ENCODE assay signal across 1 cellular context in the genomic region with DNA sequence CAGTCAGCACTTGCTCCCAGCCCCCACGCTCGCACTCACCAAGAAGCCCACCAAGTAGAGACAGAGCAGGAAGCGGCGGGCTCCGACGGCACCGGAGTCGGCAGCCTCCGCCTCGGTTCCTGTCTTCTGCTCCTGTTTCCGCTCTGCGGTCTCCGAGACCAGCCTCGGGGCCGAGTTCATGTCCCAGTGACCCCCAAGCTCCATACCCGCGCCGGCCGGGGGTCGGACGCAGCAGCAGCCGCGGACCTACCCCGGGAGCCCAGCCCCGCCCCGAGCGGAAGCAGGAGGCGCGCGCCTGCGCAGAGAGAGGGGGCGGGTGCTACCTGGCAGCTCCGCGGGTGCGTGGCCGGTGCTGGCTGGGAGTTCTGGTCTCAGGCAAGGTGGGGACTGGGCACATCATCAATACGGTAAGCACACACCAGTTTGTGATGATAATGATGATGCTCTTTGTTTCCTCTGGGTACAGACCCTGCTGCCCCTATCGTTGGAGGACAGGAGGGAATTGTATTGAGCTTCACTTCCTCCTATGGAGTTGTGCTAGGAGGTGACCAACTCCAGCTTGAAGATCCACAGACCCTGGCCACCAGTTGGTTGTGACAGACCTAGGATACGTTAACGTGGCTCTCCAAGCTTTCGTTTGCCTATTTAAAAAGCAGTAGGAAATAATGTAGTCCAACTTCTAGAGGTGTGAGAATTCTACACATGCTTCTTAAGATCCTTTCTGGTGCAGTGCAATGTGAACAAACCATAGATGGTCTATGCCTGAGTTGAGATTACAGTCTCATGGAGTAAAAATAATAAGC.
TF ChIP-seq lines count a peak whose summit lies in the region.

No MANE protein-coding gene starts in this region.

TF ChIP-seq in HepG2, 621 proteins besides CTCF, POLR2A, EP300 and RAD21 (continued from another document and continues in another):
- TF ChIP-seq, protein P1, sequence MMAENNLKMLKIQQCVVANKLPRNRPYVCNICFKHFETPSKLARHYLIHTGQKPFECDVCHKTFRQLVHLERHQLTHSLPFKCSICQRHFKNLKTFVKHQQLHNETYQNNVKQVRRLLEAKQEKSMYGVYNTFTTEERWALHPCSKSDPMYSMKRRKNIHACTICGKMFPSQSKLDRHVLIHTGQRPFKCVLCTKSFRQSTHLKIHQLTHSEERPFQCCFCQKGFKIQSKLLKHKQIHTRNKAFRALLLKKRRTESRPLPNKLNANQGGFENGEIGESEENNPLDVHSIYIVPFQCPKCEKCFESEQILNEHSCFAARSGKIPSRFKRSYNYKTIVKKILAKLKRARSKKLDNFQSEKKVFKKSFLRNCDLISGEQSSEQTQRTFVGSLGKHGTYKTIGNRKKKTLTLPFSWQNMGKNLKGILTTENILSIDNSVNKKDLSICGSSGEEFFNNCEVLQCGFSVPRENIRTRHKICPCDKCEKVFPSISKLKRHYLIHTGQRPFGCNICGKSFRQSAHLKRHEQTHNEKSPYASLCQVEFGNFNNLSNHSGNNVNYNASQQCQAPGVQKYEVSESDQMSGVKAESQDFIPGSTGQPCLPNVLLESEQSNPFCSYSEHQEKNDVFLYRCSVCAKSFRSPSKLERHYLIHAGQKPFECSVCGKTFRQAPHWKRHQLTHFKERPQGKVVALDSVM (CRISPR knock-in tag; IDR thresholded peaks at IDR 0.05): no peak
- TF ChIP-seq, protein P2, sequence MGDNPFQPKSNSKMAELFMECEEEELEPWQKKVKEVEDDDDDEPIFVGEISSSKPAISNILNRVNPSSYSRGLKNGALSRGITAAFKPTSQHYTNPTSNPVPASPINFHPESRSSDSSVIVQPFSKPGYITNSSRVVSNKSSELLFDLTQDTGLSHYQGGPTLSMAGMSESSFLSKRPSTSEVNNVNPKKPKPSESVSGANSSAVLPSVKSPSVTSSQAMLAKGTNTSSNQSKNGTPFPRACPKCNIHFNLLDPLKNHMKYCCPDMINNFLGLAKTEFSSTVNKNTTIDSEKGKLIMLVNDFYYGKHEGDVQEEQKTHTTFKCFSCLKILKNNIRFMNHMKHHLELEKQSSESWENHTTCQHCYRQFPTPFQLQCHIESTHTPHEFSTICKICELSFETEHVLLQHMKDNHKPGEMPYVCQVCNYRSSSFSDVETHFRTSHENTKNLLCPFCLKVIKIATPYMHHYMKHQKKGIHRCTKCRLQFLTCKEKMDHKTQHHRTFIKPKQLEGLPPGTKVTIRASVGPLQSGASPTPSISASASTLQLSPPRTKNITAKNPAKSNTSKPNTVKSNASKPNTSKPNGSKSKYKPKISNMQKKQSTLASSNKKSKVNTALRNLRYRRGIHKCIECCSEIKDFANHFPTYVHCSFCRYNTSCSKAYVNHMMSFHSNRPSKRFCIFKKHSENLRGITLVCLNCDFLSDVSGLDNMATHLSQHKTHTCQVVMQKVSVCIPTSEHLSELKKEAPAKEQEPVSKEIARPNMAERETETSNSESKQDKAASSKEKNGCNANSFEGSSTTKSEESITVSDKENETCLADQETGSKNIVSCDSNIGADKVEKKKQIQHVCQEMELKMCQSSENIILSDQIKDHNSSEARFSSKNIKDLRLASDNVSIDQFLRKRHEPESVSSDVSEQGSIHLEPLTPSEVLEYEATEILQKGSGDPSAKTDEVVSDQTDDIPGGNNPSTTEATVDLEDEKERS (CRISPR knock-in tag; IDR thresholded peaks at IDR 0.05): 0 out of 2 replicates have a peak, but pooled peaks have one; percentile 23
- TF ChIP-seq FOXK2 (IDR thresholded peaks at IDR 0.05) (no peak), ZNF121 (CRISPR knock-in tag; IDR thresholded peaks at IDR 0.05) (peak; percentile 47; the same call in 1 of the 2 replicates), MXI1 (IDR thresholded peaks at IDR 0.05; ENCODE audit: borderline replicate concordance, low read depth, low read length) (peak; percentile 79; the same call in 1 of the 3 replicates), WIZ (CRISPR knock-in tag; IDR thresholded peaks at IDR 0.05) (0 out of 2 replicates have a peak, but pooled peaks have one; percentile 60), CENPT (CRISPR knock-in tag; IDR thresholded peaks at IDR 0.05; ENCODE audit: low read depth) (no peak; the same call in 1 of the 2 replicates), PAX8 (CRISPR knock-in tag; IDR thresholded peaks at IDR 0.05; ENCODE audit: borderline replicate concordance) (no peak), PPARG (CRISPR knock-in tag; conservative IDR thresholded peaks at IDR 0.05) (peak; percentile 53; the same call in 1 of the 2 replicates), POLR2G (IDR thresholded peaks at IDR 0.05; ENCODE audit: low read depth, low read length) (peak; percentile 97), ZNF891 (CRISPR knock-in tag; IDR thresholded peaks at IDR 0.05) (peak; percentile 87), ZNF335 (CRISPR knock-in tag; IDR thresholded peaks at IDR 0.05) (no peak), ZNF34 (CRISPR knock-in tag; IDR thresholded peaks at IDR 0.05; ENCODE audit: borderline replicate concordance) (no peak), ZNF317 (CRISPR knock-in tag; IDR thresholded peaks at IDR 0.05) (peak; percentile 80; the same call in 1 of the 2 replicates), RXRB (CRISPR knock-in tag; IDR thresholded peaks at IDR 0.05; ENCODE audit: borderline replicate concordance) (peak; percentile 71), YY1 (IDR thresholded peaks at IDR 0.05; ENCODE audit: insufficient read depth, insufficient replicate concordance, low read depth, low read length) (peak; percentile 48)
- TF ChIP-seq, protein P3, sequence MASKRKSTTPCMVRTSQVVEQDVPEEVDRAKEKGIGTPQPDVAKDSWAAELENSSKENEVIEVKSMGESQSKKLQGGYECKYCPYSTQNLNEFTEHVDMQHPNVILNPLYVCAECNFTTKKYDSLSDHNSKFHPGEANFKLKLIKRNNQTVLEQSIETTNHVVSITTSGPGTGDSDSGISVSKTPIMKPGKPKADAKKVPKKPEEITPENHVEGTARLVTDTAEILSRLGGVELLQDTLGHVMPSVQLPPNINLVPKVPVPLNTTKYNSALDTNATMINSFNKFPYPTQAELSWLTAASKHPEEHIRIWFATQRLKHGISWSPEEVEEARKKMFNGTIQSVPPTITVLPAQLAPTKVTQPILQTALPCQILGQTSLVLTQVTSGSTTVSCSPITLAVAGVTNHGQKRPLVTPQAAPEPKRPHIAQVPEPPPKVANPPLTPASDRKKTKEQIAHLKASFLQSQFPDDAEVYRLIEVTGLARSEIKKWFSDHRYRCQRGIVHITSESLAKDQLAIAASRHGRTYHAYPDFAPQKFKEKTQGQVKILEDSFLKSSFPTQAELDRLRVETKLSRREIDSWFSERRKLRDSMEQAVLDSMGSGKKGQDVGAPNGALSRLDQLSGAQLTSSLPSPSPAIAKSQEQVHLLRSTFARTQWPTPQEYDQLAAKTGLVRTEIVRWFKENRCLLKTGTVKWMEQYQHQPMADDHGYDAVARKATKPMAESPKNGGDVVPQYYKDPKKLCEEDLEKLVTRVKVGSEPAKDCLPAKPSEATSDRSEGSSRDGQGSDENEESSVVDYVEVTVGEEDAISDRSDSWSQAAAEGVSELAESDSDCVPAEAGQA (IDR thresholded peaks at IDR 0.05; ENCODE audit: low read depth): peak; percentile 46; the same call in 1 of the 2 replicates
- TF ChIP-seq, protein P3 (CRISPR knock-in tag; IDR thresholded peaks at IDR 0.05; ENCODE audit: borderline replicate concordance): no peak
- TF ChIP-seq, protein P4, sequence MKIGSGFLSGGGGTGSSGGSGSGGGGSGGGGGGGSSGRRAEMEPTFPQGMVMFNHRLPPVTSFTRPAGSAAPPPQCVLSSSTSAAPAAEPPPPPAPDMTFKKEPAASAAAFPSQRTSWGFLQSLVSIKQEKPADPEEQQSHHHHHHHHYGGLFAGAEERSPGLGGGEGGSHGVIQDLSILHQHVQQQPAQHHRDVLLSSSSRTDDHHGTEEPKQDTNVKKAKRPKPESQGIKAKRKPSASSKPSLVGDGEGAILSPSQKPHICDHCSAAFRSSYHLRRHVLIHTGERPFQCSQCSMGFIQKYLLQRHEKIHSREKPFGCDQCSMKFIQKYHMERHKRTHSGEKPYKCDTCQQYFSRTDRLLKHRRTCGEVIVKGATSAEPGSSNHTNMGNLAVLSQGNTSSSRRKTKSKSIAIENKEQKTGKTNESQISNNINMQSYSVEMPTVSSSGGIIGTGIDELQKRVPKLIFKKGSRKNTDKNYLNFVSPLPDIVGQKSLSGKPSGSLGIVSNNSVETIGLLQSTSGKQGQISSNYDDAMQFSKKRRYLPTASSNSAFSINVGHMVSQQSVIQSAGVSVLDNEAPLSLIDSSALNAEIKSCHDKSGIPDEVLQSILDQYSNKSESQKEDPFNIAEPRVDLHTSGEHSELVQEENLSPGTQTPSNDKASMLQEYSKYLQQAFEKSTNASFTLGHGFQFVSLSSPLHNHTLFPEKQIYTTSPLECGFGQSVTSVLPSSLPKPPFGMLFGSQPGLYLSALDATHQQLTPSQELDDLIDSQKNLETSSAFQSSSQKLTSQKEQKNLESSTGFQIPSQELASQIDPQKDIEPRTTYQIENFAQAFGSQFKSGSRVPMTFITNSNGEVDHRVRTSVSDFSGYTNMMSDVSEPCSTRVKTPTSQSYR (CRISPR knock-in tag; IDR thresholded peaks at IDR 0.05; ENCODE audit: borderline replicate concordance): peak; percentile 25
- TF ChIP-seq, protein P5, sequence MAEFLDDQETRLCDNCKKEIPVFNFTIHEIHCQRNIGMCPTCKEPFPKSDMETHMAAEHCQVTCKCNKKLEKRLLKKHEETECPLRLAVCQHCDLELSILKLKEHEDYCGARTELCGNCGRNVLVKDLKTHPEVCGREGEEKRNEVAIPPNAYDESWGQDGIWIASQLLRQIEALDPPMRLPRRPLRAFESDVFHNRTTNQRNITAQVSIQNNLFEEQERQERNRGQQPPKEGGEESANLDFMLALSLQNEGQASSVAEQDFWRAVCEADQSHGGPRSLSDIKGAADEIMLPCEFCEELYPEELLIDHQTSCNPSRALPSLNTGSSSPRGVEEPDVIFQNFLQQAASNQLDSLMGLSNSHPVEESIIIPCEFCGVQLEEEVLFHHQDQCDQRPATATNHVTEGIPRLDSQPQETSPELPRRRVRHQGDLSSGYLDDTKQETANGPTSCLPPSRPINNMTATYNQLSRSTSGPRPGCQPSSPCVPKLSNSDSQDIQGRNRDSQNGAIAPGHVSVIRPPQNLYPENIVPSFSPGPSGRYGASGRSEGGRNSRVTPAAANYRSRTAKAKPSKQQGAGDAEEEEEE (CRISPR knock-in tag; IDR thresholded peaks at IDR 0.05; ENCODE audit: borderline replicate concordance): 0 out of 2 replicates have a peak, but pooled peaks have one; percentile 52
- TF ChIP-seq, protein P6, sequence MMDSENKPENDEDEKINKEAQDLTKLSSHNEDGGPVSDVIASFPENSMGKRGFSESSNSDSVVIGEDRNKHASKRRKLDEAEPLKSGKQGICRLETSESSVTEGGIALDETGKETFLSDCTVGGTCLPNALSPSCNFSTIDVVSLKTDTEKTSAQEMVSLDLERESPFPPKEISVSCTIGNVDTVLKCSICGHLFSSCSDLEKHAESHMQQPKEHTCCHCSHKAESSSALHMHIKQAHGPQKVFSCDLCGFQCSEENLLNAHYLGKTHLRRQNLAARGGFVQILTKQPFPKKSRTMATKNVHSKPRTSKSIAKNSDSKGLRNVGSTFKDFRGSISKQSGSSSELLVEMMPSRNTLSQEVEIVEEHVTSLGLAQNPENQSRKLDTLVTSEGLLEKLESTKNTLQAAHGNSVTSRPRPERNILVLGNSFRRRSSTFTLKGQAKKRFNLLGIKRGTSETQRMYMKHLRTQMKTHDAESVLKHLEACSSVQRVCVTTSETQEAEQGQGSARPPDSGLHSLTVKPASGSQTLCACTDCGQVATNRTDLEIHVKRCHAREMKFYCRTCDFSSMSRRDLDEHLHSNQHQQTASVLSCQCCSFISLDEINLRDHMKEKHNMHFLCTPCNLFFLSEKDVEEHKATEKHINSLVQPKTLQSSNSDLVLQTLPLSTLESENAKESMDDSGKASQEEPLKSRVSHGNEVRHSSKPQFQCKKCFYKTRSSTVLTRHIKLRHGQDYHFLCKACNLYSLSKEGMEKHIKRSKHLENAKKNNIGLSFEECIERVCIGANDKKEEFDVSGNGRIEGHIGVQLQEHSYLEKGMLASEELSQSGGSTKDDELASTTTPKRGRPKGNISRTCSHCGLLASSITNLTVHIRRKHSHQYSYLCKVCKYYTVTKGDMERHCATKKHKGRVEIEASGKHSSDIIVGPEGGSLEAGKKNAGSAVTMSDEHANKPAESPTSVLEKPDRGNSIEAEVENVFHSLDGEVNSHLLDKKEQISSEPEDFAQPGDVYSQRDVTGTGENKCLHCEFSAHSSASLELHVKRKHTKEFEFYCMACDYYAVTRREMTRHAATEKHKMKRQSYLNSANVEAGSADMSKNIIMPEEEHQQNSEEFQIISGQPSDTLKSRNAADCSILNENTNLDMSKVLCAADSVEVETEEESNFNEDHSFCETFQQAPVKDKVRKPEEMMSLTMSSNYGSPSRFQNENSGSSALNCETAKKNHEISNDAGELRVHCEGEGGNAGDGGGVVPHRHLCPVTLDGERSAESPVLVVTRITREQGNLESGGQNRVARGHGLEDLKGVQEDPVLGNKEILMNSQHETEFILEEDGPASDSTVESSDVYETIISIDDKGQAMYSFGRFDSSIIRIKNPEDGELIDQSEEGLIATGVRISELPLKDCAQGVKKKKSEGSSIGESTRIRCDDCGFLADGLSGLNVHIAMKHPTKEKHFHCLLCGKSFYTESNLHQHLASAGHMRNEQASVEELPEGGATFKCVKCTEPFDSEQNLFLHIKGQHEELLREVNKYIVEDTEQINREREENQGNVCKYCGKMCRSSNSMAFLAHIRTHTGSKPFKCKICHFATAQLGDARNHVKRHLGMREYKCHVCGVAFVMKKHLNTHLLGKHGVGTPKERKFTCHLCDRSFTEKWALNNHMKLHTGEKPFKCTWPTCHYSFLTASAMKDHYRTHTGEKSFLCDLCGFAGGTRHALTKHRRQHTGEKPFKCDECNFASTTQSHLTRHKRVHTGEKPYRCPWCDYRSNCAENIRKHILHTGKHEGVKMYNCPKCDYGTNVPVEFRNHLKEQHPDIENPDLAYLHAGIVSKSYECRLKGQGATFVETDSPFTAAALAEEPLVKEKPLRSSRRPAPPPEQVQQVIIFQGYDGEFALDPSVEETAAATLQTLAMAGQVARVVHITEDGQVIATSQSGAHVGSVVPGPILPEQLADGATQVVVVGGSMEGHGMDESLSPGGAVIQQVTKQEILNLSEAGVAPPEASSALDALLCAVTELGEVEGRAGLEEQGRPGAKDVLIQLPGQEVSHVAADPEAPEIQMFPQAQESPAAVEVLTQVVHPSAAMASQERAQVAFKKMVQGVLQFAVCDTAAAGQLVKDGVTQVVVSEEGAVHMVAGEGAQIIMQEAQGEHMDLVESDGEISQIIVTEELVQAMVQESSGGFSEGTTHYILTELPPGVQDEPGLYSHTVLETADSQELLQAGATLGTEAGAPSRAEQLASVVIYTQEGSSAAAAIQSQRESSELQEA (CRISPR knock-in tag; IDR thresholded peaks at IDR 0.05; ENCODE audit: not compliant biosample characterization): peak; percentile 93
